8 cellular contexts compared by ENCODE assay signal in the genomic region with DNA sequence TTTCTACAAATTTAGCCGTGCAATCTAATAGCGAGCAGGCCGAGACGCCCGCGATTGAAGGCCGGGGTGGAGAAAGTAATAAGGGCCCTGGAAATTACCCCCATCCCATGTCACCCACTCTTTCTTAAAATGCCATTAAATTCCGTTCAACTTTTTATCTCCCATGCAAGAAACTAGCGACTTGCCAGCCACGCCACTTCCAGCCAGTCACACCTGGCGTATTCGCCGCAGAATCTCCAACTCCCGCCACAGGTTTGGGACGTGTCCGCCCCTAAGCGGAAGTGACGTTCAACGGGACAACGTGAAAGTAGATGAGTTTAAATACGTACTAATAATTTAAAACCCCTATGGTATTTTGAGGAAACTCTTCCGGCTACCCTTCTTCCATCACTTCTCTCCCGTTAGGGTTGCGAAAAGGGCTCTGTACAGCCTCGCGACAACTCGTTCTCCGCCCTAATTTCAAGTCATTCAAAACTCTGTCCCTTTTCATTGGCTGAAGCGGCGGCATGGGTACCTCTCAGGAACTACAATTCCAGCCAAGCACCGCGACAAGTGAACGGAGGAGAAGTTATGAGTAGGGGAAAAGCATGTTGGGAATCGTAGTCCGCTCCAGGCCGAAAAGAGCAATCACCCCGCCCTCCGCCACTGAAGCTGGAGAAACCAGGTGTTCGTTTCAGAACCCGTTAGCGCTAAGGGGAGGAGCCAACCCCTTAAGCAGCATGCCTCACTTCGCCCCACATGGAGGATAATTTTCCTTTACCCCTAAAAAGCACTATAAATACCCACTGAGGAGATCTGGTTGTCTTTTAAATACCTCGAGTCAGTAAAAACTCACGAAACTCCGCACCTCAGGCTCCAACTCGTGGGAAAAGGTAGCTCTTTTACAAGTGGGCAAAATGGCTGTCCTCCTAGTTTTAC. TPM values are rescaled to one million over a fixed set of nuclear protein-coding genes. Genes with fewer than 3 reads are reported as not detected.
DNase-seq lines count a peak whose midpoint lies in the region; ATAC-seq and TF ChIP-seq lines count a peak whose summit lies in the region.

A gene (minus strand): TSS at position 906 of the 918 bp plus-strand sequence.

- no peak for TF ChIP-seq POLR2A in spleen (IDR thresholded peaks at IDR 0.05)

- peaks cover 5 to 46% (median 25%) of the 10 kb centered on the region in 6 donors for H3K4me1 ChIP-seq in spleen

- peak; percentile 55 for ATAC-seq in GM19043 (IDR thresholded peaks at IDR 0.05; ENCODE audit: low read depth, unreplicated experiment)
- peak; percentile 68 for ATAC-seq in HG03342 (IDR thresholded peaks at IDR 0.05; ENCODE audit: unreplicated experiment)

- TF ChIP-seq CTCF in AG10803 (conservative IDR thresholded peaks at IDR 0.05; ENCODE audit: low read length) (no peak), spleen (IDR thresholded peaks at IDR 0.05 in 8 of 11, conservative IDR thresholded peaks at IDR 0.05 in 3 of 11) (peak in 2 of 11 experiments; percentile 13 to 34)

- H3K27me3 ChIP-seq in spleen (replicated peaks in 1 of 7): no peaks in the 10 kb centered on the region

- intact Hi-C loops in spleen (cut with DNase I; ENCODE audit: low total_unique reads): no loop called here

- WGBS in spleen, 5 donors: 0 to 1% (median 0%) methylated on average over 46 of the region's 46 CpGs

- no peaks in the 10 kb centered on the region for H3K9me3 ChIP-seq in spleen

- DNase-seq in AG10803 (ENCODE audit: low read depth) (peak; percentile 97), NCI-H345 treated with DMSO at 0.1 percent for 48 hours (lab: John Stamatoyannopoulos, UW; ENCODE audit: unreplicated experiment) (peak; percentile 98), inferior parietal cortex (ENCODE audit: extremely low spot score) (peak; percentile 95), spleen (peak; percentile 96)
- peak; percentile 90 for DNase-seq in activated CD4-positive, CD25-positive, alpha-beta regulatory T cell treated with anti-CD3 and anti-CD28 coated beads, Interleukin-2, amount 50 U/mL, for 16 hours (ENCODE audit: low read depth, low spot score)
- DNase-seq in central memory CD4-positive, alpha-beta T cell: peak; percentile 97

- H3K4me3 ChIP-seq in AG10803 (ENCODE audit: low read length): peak within 1 kb of the TSS; percentile 86
- H3K4me3 ChIP-seq in spleen: peak within 1 kb of the TSS; percentile 87 to 98 (median 96)

- no peaks in the 10 kb centered on the region for H3K36me3 ChIP-seq in spleen

- peak within 1 kb of the TSS; percentile 86 to 97 (median 94) for H3K27ac ChIP-seq in spleen

RNA-seq across cellular contexts. Expression of the gene that starts here (rescaled TPM):
- total RNA-seq in spleen: 10 to 100 TPM in 1 of 7 donors, 1 to 10 TPM in 6; 4.6 to 11.1 (median 7.1) TPM
- 1 to 10 TPM; 2.2 to 3.4 (median 2.8) TPM for polyA plus RNA-seq in spleen

Comparison
In these comparisons a context has a peak if more than half of its experiments do, and no peak if none do; other contexts are left out.
1. Peak in every context shown above with its lines: DNase-seq, ATAC-seq, H3K4me3 ChIP-seq and H3K27ac ChIP-seq.